1 cellular context compared by ENCODE assay signal in genomic region chr2:145185696-145186095, GRCh38.
TF ChIP-seq lines count a peak whose summit lies in the region.

No MANE protein-coding gene starts in this region.

TF ChIP-seq in IMR-90, 13 proteins besides CTCF, POLR2A, EP300 and RAD21:
- TF ChIP-seq FOS (IDR thresholded peaks at IDR 0.05; ENCODE audit: low read depth, low read length) (peak; percentile 48), BHLHE40 (IDR thresholded peaks at IDR 0.05; ENCODE audit: low read depth, low read length) (no peak)
- TF ChIP-seq, protein P1, sequence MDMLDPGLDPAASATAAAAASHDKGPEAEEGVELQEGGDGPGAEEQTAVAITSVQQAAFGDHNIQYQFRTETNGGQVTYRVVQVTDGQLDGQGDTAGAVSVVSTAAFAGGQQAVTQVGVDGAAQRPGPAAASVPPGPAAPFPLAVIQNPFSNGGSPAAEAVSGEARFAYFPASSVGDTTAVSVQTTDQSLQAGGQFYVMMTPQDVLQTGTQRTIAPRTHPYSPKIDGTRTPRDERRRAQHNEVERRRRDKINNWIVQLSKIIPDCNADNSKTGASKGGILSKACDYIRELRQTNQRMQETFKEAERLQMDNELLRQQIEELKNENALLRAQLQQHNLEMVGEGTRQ (IDR thresholded peaks at IDR 0.05; ENCODE audit: low read depth, low read length): peak; percentile 79
TF ChIP-seq in IMR-90: peak in this region for 2.
